ENCODE assay signal across 9 cellular contexts in the genomic region with DNA sequence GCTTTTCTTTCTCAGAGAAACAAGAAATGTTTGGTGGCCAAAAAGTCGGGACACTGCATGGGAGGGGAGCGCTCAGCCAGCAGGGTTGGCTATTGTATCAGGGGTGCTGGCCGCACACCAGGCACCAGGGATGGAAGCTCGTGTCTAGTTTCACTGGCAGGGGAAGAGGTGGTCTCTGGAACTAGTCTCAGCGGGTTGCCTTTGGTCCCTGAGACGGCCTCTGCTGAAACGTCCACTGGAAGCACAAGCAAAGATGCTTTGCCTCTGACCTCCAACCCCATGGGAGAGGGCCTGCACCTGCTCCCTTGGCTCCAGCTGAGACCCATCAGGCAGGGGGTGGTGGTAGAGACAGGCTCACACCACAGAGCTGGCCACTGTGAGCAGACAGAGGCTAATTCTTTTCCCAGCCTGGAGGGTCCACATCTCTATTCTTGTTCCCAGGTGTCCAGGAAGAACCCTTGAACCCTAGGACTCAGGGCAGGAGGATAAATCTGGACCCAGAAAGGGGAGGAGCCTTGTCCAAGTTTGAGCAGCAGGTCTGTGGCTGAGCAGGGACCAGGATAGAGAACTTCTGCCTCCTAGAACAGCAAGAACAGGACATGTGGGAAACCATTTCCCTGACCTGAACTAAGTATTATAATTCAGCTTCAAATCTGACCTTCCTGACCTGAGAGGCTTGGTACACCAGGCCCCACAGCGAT.
DNase-seq lines count a peak whose midpoint lies in the region; ATAC-seq, FAIRE-seq and TF ChIP-seq lines count a peak whose summit lies in the region.
"Had no signal": no experiment of that assay in that cellular context is flagged by ENCODE, and none has a peak within 500 bp of the region (broad histone marks: within the 10 kb centered on the region; RNA-seq: fewer than 3 reads in every experiment).

No MANE protein-coding gene starts in this region.

- H3K4me1 Mint-ChIP-seq in GM23338, result peaks cover 22% of the 10 kb centered on the region

- H3K27me3 Mint-ChIP-seq in GM23338 (ENCODE audit: insufficient read depth, low read depth, poor library complexity), result peaks cover 2% of the 10 kb centered on the region

- 83% methylated on average over 8 of the region's 8 CpGs for WGBS in smooth muscle cell (ENCODE audit: low lambda C conversion rate)

- no peak for DNase-seq in GM23338 (ENCODE audit: low spot score)
- DNase-seq in astrocyte of the cerebellum (ENCODE audit: low read depth), result no peak
- DNase-seq in keratinocyte (ENCODE audit: low read depth, low spot score), result no peak
- no peak for DNase-seq in smooth muscle cell (lab: John Stamatoyannopoulos, UW; ENCODE audit: unreplicated experiment)
- DNase-seq in T-helper 9 cell, result no peak

- no peak overlapping the region for H3K27ac ChIP-seq in GM23338 (ENCODE audit: low read depth)
- H3K27ac ChIP-seq in keratinocyte (ENCODE audit: control insufficient read depth, insufficient read depth, low read length), result peak overlapping the region; percentile 84
- H3K27ac ChIP-seq in smooth muscle cell (ENCODE audit: low read depth), result peak overlapping the region; percentile 51

- H3K4me3 Mint-ChIP-seq in GM23338, result peak overlapping the region; percentile 73

- peak; percentile 46 for FAIRE-seq in keratinocyte (lab: Jason Lieb, UNC)

- no peak overlapping the region for H3K27ac Mint-ChIP-seq in GM23338

- TF ChIP-seq CTCF in GM23338 (conservative IDR thresholded peaks at IDR 0.05; ENCODE audit: low read depth in 2 of 2), result no peak
- TF ChIP-seq CTCF in astrocyte of the cerebellum (IDR thresholded peaks at IDR 0.05; ENCODE audit: low read depth, low read length, missing control alignments), result no peak
- TF ChIP-seq CTCF in keratinocyte (optimal IDR thresholded peaks at IDR 0.05 in 1 of 3, IDR thresholded peaks at IDR 0.05 in 1 of 3, conservative IDR thresholded peaks at IDR 0.05 in 1 of 3; ENCODE audit: extremely low read depth in 1 of 3, insufficient read depth in 2 of 3, low read length in 3 of 3), result no peak
- no peak for TF ChIP-seq CTCF in smooth muscle cell (IDR thresholded peaks at IDR 0.05; ENCODE audit: borderline replicate concordance, insufficient read depth, poor library complexity, severe bottlenecking)

- H4K20me1 ChIP-seq in GM23338 (replicated peaks; ENCODE audit: insufficient read depth), result no peaks in the 10 kb centered on the region
- peaks cover 4% of the 10 kb centered on the region for H4K20me1 ChIP-seq in keratinocyte (ENCODE audit: control insufficient read depth, extremely low read depth, insufficient read depth, low read length)
- no peaks in the 10 kb centered on the region for H4K20me1 ChIP-seq in smooth muscle cell (ENCODE audit: low read depth)

- H3K9me2 ChIP-seq in GM23338 (ENCODE audit: insufficient read depth), result no peaks in the 10 kb centered on the region

- H3K36me3 ChIP-seq in GM23338 (ENCODE audit: insufficient read depth), result no peaks in the 10 kb centered on the region
- peaks cover 3 to 11% of the 10 kb centered on the region in 2 experiments for H3K36me3 ChIP-seq in keratinocyte (ENCODE audit: control insufficient read depth in 2 of 2, extremely low read depth in 1 of 2, insufficient read depth in 2 of 2, low read length in 2 of 2)
- H3K36me3 ChIP-seq in smooth muscle cell (ENCODE audit: low read depth), result no peaks in the 10 kb centered on the region

- ATAC-seq in GM23338, result no peak
- ATAC-seq in GM18909 (IDR thresholded peaks at IDR 0.05; ENCODE audit: poor library complexity, unreplicated experiment), result no peak
- no peak for ATAC-seq in HG03342 (IDR thresholded peaks at IDR 0.05; ENCODE audit: unreplicated experiment)
- no peak for ATAC-seq in HG03457 (IDR thresholded peaks at IDR 0.05; ENCODE audit: unreplicated experiment)

- in situ Hi-C loops in astrocyte of the cerebellum (cut with HindIII; ENCODE audit: low sequenced_read_pairs), result no loop called here

- H2AFZ ChIP-seq in GM23338, result peak overlapping the region; percentile 97; the same call in 1 of the 2 replicates
- no peak overlapping the region for H2AFZ ChIP-seq in keratinocyte (ENCODE audit: control insufficient read depth, low read length)
- H2AFZ ChIP-seq in smooth muscle cell (ENCODE audit: low read depth), result peak overlapping the region; percentile 56

- no peaks in the 10 kb centered on the region for H3K9me3 Mint-ChIP-seq in GM23338

- no peaks in the 10 kb centered on the region for H3K36me3 Mint-ChIP-seq in GM23338 (ENCODE audit: low read depth)

- no peaks in the 10 kb centered on the region for H3K27me3 ChIP-seq in GM23338 (ENCODE audit: insufficient read depth)
- H3K27me3 ChIP-seq in keratinocyte (ENCODE audit: control insufficient read depth, extremely low read depth, insufficient read depth, low read length), result no peaks in the 10 kb centered on the region
- no peaks in the 10 kb centered on the region for H3K27me3 ChIP-seq in smooth muscle cell (ENCODE audit: low read depth)

- H3K9ac ChIP-seq in keratinocyte (ENCODE audit: control insufficient read depth, extremely low read depth, insufficient read depth, low read length), result peak overlapping the region; percentile 88
- H3K9ac ChIP-seq in smooth muscle cell (ENCODE audit: low read depth), result peak overlapping the region; percentile 49

- H3K9me3 ChIP-seq in keratinocyte (ENCODE audit: control insufficient read depth, low read depth, low read length) (no peaks in the 10 kb centered on the region), smooth muscle cell (replicated peaks; ENCODE audit: low read depth) (no peaks in the 10 kb centered on the region)
- H3K9me3 ChIP-seq: mucosa of descending colon had no signal

- H3K79me2 ChIP-seq in GM23338 (replicated peaks; ENCODE audit: insufficient read depth), result no peaks in the 10 kb centered on the region
- H3K79me2 ChIP-seq in keratinocyte (ENCODE audit: control insufficient read depth, insufficient read depth, low read length), result peaks cover 30% of the 10 kb centered on the region
- H3K79me2 ChIP-seq in smooth muscle cell (ENCODE audit: low read depth), result peaks cover 28% of the 10 kb centered on the region

- H3K9me1 ChIP-seq in keratinocyte (ENCODE audit: control insufficient read depth, extremely low read depth, insufficient read depth, low read length), result no peaks in the 10 kb centered on the region

- peak overlapping the region; percentile 96; the same call in 1 of the 2 replicates for H3K4me2 ChIP-seq in GM23338
- H3K4me2 ChIP-seq in keratinocyte (ENCODE audit: control insufficient read depth, extremely low read depth, insufficient read depth, low read depth, low read length), result peak overlapping the region; percentile 91
- H3K4me2 ChIP-seq in smooth muscle cell, result peak overlapping the region; percentile 82

- dilution Hi-C loops in keratinocyte (cut with MboI; ENCODE audit: extremely low pct_ligation_motif_present, low sequenced_read_pairs), result no loop called here

- no peaks in the 10 kb centered on the region for H3F3A ChIP-seq in GM23338 (replicated peaks; ENCODE audit: low read depth)
- H3F3A ChIP-seq in smooth muscle cell (ENCODE audit: low read depth), result no peaks in the 10 kb centered on the region

- H3K4me3 ChIP-seq in GM23338 (peak overlapping the region; percentile 69; the same call in 1 of the 2 replicates), astrocyte of the cerebellum (ENCODE audit: low read depth, low read length) (peak overlapping the region; percentile 54), keratinocyte (ENCODE audit: control insufficient read depth in 2 of 3, extremely low read depth in 1 of 3, insufficient read depth in 2 of 3, low read depth in 1 of 3, low read length in 3 of 3) (peak overlapping the region; percentile 56 to 87 (median 81)), smooth muscle cell (peak overlapping the region; percentile 47)
- H3K4me3 ChIP-seq: mucosa of descending colon had no signal

- H3K4me1 ChIP-seq in GM23338 (ENCODE audit: insufficient read depth) (peaks cover 5% of the 10 kb centered on the region; the same call in 1 of the 2 replicates), keratinocyte (ENCODE audit: control insufficient read depth, extremely low read depth, insufficient read depth, low read length) (peaks cover 37% of the 10 kb centered on the region), smooth muscle cell (ENCODE audit: low read depth) (peaks cover 19% of the 10 kb centered on the region)

TF ChIP-seq in GM23338, 12 proteins besides CTCF, POLR2A, EP300 and RAD21 (continues in another document):
- no peak for TF ChIP-seq ZNF331 (CRISPR knock-in tag; IDR thresholded peaks at IDR 0.05; ENCODE audit: low read depth)
- TF ChIP-seq ZNF114 (CRISPR knock-in tag; IDR thresholded peaks at IDR 0.05), result no peak
- TF ChIP-seq, protein P1, sequence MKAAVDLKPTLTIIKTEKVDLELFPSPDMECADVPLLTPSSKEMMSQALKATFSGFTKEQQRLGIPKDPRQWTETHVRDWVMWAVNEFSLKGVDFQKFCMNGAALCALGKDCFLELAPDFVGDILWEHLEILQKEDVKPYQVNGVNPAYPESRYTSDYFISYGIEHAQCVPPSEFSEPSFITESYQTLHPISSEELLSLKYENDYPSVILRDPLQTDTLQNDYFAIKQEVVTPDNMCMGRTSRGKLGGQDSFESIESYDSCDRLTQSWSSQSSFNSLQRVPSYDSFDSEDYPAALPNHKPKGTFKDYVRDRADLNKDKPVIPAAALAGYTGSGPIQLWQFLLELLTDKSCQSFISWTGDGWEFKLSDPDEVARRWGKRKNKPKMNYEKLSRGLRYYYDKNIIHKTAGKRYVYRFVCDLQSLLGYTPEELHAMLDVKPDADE (IDR thresholded peaks at IDR 0.05), result no peak
- TF ChIP-seq NANOG (IDR thresholded peaks at IDR 0.05; ENCODE audit: borderline replicate concordance), result no peak
